ENCODE assay signal across 21 cellular contexts in the genomic region with DNA sequence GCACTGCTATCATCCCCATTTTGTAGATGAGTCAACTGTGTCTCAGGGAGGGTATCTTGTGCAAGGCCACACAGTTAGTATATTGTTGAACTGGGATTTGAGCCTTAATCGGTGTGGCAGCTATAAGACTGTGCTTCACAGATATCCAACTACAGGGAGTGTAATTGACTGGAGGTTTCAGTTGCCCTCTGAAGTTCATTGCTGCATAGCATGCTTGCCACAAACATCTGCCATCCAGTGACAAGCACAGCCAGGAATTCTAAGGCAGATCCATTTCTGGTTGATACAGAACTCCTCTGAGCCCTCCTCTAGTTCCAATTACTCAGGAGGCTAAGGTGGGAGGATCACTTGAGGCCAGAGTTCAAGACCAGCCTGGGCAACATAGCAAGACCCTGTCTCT. TPM values are rescaled to one million over a fixed set of nuclear protein-coding genes. Genes with fewer than 3 reads are reported as not detected.
DNase-seq lines count a peak whose midpoint lies in the region; FAIRE-seq and TF ChIP-seq lines count a peak whose summit lies in the region.
"Had no signal": no experiment of that assay in that cellular context is flagged by ENCODE, and none has a peak within 500 bp of the region (broad histone marks: within the 10 kb centered on the region; RNA-seq: fewer than 3 reads in every experiment).

No MANE protein-coding gene starts in this region.

- H3K36me3 ChIP-seq in astrocyte (ENCODE audit: insufficient read depth, low read length): no peaks in the 10 kb centered on the region

- H3K27ac Mint-ChIP-seq in astrocyte (ENCODE audit: unreplicated experiment): no peak overlapping the region
- no peak overlapping the region for H3K27ac Mint-ChIP-seq in osteocyte (ENCODE audit: unreplicated experiment)
- H3K27ac Mint-ChIP-seq: CD4-positive, alpha-beta memory T cell had no signal

- FAIRE-seq in astrocyte (lab: Jason Lieb, UNC): no peak
- FAIRE-seq: H1 had no signal

- in situ Hi-C loops in G401 (cut with HindIII; ENCODE audit: low sequenced_read_pairs): no loop called here

- no peaks in the 10 kb centered on the region for H3K27me3 ChIP-seq in astrocyte (ENCODE audit: insufficient read depth, low read length)

- H3K27ac ChIP-seq in astrocyte (ENCODE audit: low read depth, low read length): no peak overlapping the region

- no peak overlapping the region for H3K4me2 ChIP-seq in astrocyte (ENCODE audit: low read length)

- H3K4me3 Mint-ChIP-seq in astrocyte (ENCODE audit: unreplicated experiment) (no peak overlapping the region), osteocyte (ENCODE audit: unreplicated experiment) (no peak overlapping the region)
- H3K4me3 Mint-ChIP-seq: CD4-positive, alpha-beta memory T cell had no signal

- H3K36me3 Mint-ChIP-seq in astrocyte (ENCODE audit: low read depth, unreplicated experiment): peaks cover 10% of the 10 kb centered on the region
- H3K36me3 Mint-ChIP-seq in osteocyte (ENCODE audit: unreplicated experiment): no peaks in the 10 kb centered on the region

- H2AFZ ChIP-seq in astrocyte (ENCODE audit: low read depth, low read length): no peak overlapping the region

- no peak for TF ChIP-seq CTCF in astrocyte (IDR thresholded peaks at IDR 0.05; ENCODE audit: insufficient read depth, low read depth, low read length)
- TF ChIP-seq CTCF in osteocyte (IDR thresholded peaks at IDR 0.05): no peak

- peaks cover 15% of the 10 kb centered on the region for H3K27me3 Mint-ChIP-seq in astrocyte (ENCODE audit: low read depth, unreplicated experiment)
- peaks cover 21% of the 10 kb centered on the region for H3K27me3 Mint-ChIP-seq in osteocyte (ENCODE audit: unreplicated experiment)

- no peaks in the 10 kb centered on the region for H3K9me3 ChIP-seq in astrocyte (ENCODE audit: insufficient read depth, low read depth, low read length)

- H4K20me1 ChIP-seq in astrocyte (ENCODE audit: insufficient read depth, low read length): no peaks in the 10 kb centered on the region

- H3K4me3 ChIP-seq in astrocyte (ENCODE audit: insufficient read depth, low read depth, low read length): no peak overlapping the region

- H3K4me1 Mint-ChIP-seq in astrocyte (ENCODE audit: low read depth, unreplicated experiment) (no peaks in the 10 kb centered on the region), osteocyte (ENCODE audit: unreplicated experiment) (no peaks in the 10 kb centered on the region)

- H3K9ac ChIP-seq in astrocyte (ENCODE audit: low read length): no peak overlapping the region

- DNase-seq in EH (ENCODE audit: low read depth): peak; percentile 25
- peak; percentile 54 for DNase-seq in LHCN-M2 (ENCODE audit: low read depth)
- peak; percentile 2 for DNase-seq in astrocyte (ENCODE audit: low read depth)
- peak; percentile 36 for DNase-seq in osteocyte (ENCODE audit: extremely low spot score, unreplicated experiment)
- no peak for DNase-seq in C1 segment of cervical spinal cord (lab: John Stamatoyannopoulos, UW)
- no peak for DNase-seq in G401 (ENCODE audit: low spot score)
- DNase-seq in NCI-H1417 (lab: John Stamatoyannopoulos, UW): no peak
- DNase-seq: Calu3; CD4-positive, alpha-beta memory T cell; DMS79 treated with DMSO at 0.1 percent for 48 hours; GDM1; KBM-7; NCI-H146; NCI-H2081; NCI-H510A treated with DMSO at 0.1 percent for 48 hours; NCI-H82; PC-3; SW 1271 had no signal

- H3K9me3 Mint-ChIP-seq in astrocyte (ENCODE audit: unreplicated experiment) (peaks cover 14% of the 10 kb centered on the region), osteocyte (ENCODE audit: unreplicated experiment) (peaks cover 19% of the 10 kb centered on the region)

- H3K4me1 ChIP-seq in astrocyte (ENCODE audit: insufficient read depth, low read length): no peaks in the 10 kb centered on the region

- no peaks in the 10 kb centered on the region for H3K79me2 ChIP-seq in astrocyte (ENCODE audit: insufficient read depth, low read length)

RNA-seq across cellular contexts. Expression of gene FSD2, which starts 16.4 kb away (rescaled TPM):
- total RNA-seq in LHCN-M2 (2014; rRNA removed) (not detected in 2 replicates), astrocyte (0.09 TPM in 1 of 2 replicates, not detected in the other), osteocyte (not detected in 2 replicates)
- polyA plus RNA-seq in LHCN-M2 (2012): 0.02 TPM
- not detected in 2 replicates for total RNA-seq in G401 (2014; rRNA removed; shearing (Covaris generic))
- total RNA-seq: A673; Calu3; CD4-positive, alpha-beta memory T cell; H1; PC-3; SK-MEL-5 had no signal

RNA-seq across cellular contexts. Expression of gene WHAMM, which starts 19.9 kb away (rescaled TPM):
- total RNA-seq in LHCN-M2 (2014; rRNA removed) (4.2 and 5.3 TPM in 2 replicates), astrocyte (8.3 and 9.4 TPM in 2 replicates), osteocyte (8.9 and 9.6 TPM in 2 replicates)
- 3.7 TPM for polyA plus RNA-seq in LHCN-M2 (2012)
- 6.7 and 8.2 TPM in 2 replicates for total RNA-seq in G401 (2014; rRNA removed; shearing (Covaris generic))

Comparison
In these comparisons a context has a peak if more than half of its experiments do, and no peak if none do; other contexts are left out.
1. DNase-seq: peak in EH (single experiment), LHCN-M2 (single experiment), astrocyte (single experiment) and osteocyte (single experiment); none in C1 segment of cervical spinal cord (0 of 14), G401 (single experiment) and NCI-H1417 (0 of 3).